Comparison of ENCODE assay signal across 8 cellular contexts in the genomic region with DNA sequence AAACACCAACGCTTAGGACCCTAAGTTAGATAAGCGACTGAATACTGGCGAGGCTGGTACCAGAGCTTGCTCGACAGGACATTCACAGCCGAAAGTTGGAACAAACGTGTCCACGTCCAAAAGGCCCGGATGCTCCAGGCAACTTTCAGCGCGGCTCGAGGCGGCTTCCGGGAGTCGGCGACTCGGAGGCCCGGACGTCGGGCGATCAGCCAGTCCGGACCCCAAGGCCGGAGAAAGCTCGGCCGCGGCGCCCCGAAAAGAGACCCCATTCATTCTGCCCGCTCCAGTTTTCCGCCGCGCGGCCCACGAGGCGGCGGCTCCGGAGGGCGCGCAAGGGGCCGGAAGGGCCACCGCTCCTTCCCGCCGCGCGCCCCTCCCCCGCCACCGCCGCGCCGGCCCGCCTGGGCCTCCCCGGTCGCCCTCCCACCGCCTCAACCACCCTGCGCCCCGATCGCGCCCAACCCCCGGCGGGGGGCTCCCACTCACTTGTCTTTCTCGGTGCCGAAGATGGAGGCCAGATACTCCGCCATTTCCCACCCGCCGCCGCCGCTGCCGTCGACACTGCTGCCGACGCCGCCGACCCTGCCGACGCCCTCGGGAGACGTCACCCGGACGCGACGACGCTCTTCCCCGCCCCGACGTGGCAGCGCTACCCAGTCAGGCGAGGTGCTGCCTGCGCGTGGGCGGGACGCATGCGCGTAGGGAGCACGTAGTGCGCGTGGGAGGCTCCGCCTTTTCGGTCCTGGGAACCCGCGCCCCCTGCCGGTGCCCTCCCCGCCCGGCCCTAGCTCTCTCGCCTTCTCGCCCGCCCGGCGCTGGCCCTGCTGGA. TPM values are rescaled to one million over a fixed set of nuclear protein-coding genes. Genes with fewer than 3 reads are reported as not detected.
DNase-seq lines count a peak whose midpoint lies in the region; ATAC-seq, FAIRE-seq and TF ChIP-seq lines count a peak whose summit lies in the region.
"Not testable (repeated sequence)": the region's sequence is repeated elsewhere in the genome, so short reads cannot be mapped to it uniquely, and the experiment has no call there.

A gene with protein sequence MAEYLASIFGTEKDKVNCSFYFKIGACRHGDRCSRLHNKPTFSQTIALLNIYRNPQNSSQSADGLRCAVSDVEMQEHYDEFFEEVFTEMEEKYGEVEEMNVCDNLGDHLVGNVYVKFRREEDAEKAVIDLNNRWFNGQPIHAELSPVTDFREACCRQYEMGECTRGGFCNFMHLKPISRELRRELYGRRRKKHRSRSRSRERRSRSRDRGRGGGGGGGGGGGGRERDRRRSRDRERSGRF (minus strand): TSS at position 606 of the 829 bp plus-strand sequence. CDS start 76 bp downstream, at position 530.

- H3K4me3 ChIP-seq in H1 (ENCODE audit: extremely low read depth in 1 of 4, insufficient read depth in 2 of 4, low read depth in 3 of 4, low read length in 4 of 4) (peak within 1 kb of the TSS; percentile 42 to 59 (median 52); a peak in 6 of 8 replicates), skeletal muscle cell (ENCODE audit: low read depth, low read length) (peak within 1 kb of the TSS; percentile 44), uterus (peak within 1 kb of the TSS; percentile 42 to 54)

- H2BK5ac ChIP-seq in H1 (ENCODE audit: low read depth, low read length), result not testable (repeated sequence)

- POLR2A ChIA-PET in H1 (lab: Charles Lee; ENCODE audit: partially characterized antibody), result not testable (repeated sequence)

- peak within 1 kb of the TSS; percentile 65 to 79 (median 73) for H3K9ac ChIP-seq in H1 (replicated peaks in 1 of 4; ENCODE audit: extremely low read depth in 1 of 4, low read depth in 3 of 4, low read length in 3 of 4)

- WGBS in H1 (ENCODE audit: extremely low coverage in 1 of 2, insufficient coverage in 1 of 2, insufficient read length in 1 of 2, insufficient replicate concordance in 2 of 2, low coverage in 1 of 2, low lambda C conversion rate in 2 of 2, missing lambda C conversion rate in 1 of 2), 2 experiments, result 0% methylated on average over 27 of the region's 107 CpGs; no CpG with 5 or more reads in 1 of the 2 experiments

- not testable (repeated sequence) for H4K8ac ChIP-seq in H1 (ENCODE audit: extremely low read depth, insufficient read depth, low read length)

- not testable (repeated sequence) for H3K27me3 ChIP-seq in H1 (replicated peaks in 1 of 4; ENCODE audit: control insufficient read depth in 3 of 4, extremely low read depth in 1 of 4, insufficient read depth in 3 of 4, low read length in 3 of 4); uterus

- H4K91ac ChIP-seq in H1 (replicated peaks; ENCODE audit: insufficient read length, low read length), result not testable (repeated sequence)

- TF ChIP-seq EP300 in H1 (IDR thresholded peaks at IDR 0.05; ENCODE audit: borderline replicate concordance in 1 of 2, low read depth in 2 of 2, low read length in 2 of 2), result not testable (repeated sequence)

- not testable (repeated sequence) for H4K5ac ChIP-seq in H1 (ENCODE audit: insufficient read length, low read depth, low read length)

- H3K27ac ChIP-seq in H1 (ENCODE audit: low read depth, low read length) (peak within 1 kb of the TSS; percentile 70; the same call in 1 of the 2 replicates), uterus (peak within 1 kb of the TSS; percentile 60 to 67)

- H3K9me3 ChIP-seq in H1 (ENCODE audit: insufficient read depth in 2 of 2, low read depth in 1 of 2, low read length in 1 of 2); uterus: not testable (repeated sequence)

- H3K23me2 ChIP-seq in H1 (ENCODE audit: low read depth, low read length), result not testable (repeated sequence)

- not testable (repeated sequence) for H3K79me1 ChIP-seq in H1 (ENCODE audit: low read depth, low read length)

- not testable (repeated sequence) for TF ChIP-seq POLR2A in H1 (IDR thresholded peaks at IDR 0.05; ENCODE audit: control extremely low read depth in 1 of 2, low read depth in 2 of 2, low read length in 2 of 2); uterus (IDR thresholded peaks at IDR 0.05)

- H3K14ac ChIP-seq in H1 (ENCODE audit: insufficient read length), result not testable (repeated sequence)

- H3K4me1 ChIP-seq in H1 (replicated peaks in 1 of 4; ENCODE audit: control insufficient read depth in 3 of 4, insufficient read depth in 4 of 4, low read length in 3 of 4); uterus: not testable (repeated sequence)

- not testable (repeated sequence) for H3K4me2 ChIP-seq in H1 (ENCODE audit: insufficient read depth in 1 of 2, low read depth in 2 of 2, low read length in 2 of 2)

- not testable (repeated sequence) for H2AFZ ChIP-seq in H1 (ENCODE audit: low read length)

- not testable (repeated sequence) for H3K4ac ChIP-seq in H1 (replicated peaks; ENCODE audit: insufficient read length, low read depth, low read length)

- H3K79me2 ChIP-seq in H1 (ENCODE audit: control insufficient read depth in 1 of 2, insufficient read depth in 2 of 2, low read length in 2 of 2), result not testable (repeated sequence)

- TF ChIP-seq CTCF in H1 (IDR thresholded peaks at IDR 0.05; ENCODE audit: control extremely low read depth in 1 of 3, insufficient read depth in 1 of 3, low read depth in 1 of 3, low read length in 3 of 3); uterus (IDR thresholded peaks at IDR 0.05): not testable (repeated sequence)

- H3K56ac ChIP-seq in H1 (replicated peaks; ENCODE audit: insufficient read length, low read depth, low read length), result not testable (repeated sequence)

- DNase-seq in M059J (ENCODE audit: low read depth), result peak; percentile 5
- peak; percentile 64 for DNase-seq in activated T-cell treated with anti-CD3 and anti-CD28 coated beads for 24 hours (ENCODE audit: low read depth)
- peak in 1 of 2 experiments; percentile 76 for DNase-seq in H1 (ENCODE audit: low read depth in 1 of 2, low spot score in 2 of 2)
- peak; percentile 81 for DNase-seq in left lobe of liver (ENCODE audit: low spot score)
- not testable (repeated sequence) for DNase-seq in skeletal muscle cell (ENCODE audit: low read depth)
- DNase-seq in uterus, result peak in 1 of 2 donors; percentile 43

- H3K36me3 ChIP-seq in H1 (ENCODE audit: control insufficient read depth in 2 of 4, insufficient read depth in 4 of 4, low read length in 3 of 4); uterus: not testable (repeated sequence)

- not testable (repeated sequence) for H2AK5ac ChIP-seq in H1 (ENCODE audit: low read depth, low read length)

- ATAC-seq in GM18867 (IDR thresholded peaks at IDR 0.05; ENCODE audit: unreplicated experiment) (peak; percentile 70), HG02840 (IDR thresholded peaks at IDR 0.05; ENCODE audit: low FRiP score, unreplicated experiment) (peak; percentile 79), left lobe of liver (peak; percentile 96)

- CTCF ChIA-PET in H1 (lab: Charles Lee; ENCODE audit: partially characterized antibody), result not testable (repeated sequence)

- not testable (repeated sequence) for H2BK120ac ChIP-seq in H1 (replicated peaks; ENCODE audit: low read depth, low read length)

- intact Hi-C loops in uterus (cut with DNase I; ENCODE audit: low total_unique reads), result not testable (repeated sequence)

- not testable (repeated sequence) for H3K23ac ChIP-seq in H1 (ENCODE audit: insufficient read length)

- not testable (repeated sequence) for FAIRE-seq in H1 (lab: Jason Lieb, UNC)

- H2BK12ac ChIP-seq in H1 (ENCODE audit: low read depth, low read length), result not testable (repeated sequence)

- TF ChIP-seq RAD21 in H1 (IDR thresholded peaks at IDR 0.05 in 1 of 2, conservative IDR thresholded peaks at IDR 0.05 in 1 of 2; ENCODE audit: low read depth in 2 of 2, low read length in 2 of 2), result not testable (repeated sequence)

- not testable (repeated sequence) for H3K18ac ChIP-seq in H1 (ENCODE audit: extremely low read depth, low read length)

- H4K20me1 ChIP-seq in H1 (replicated peaks in 1 of 2; ENCODE audit: control insufficient read depth in 1 of 2, insufficient read depth in 2 of 2, low read length in 2 of 2), result not testable (repeated sequence)

- H2BK20ac ChIP-seq in H1 (ENCODE audit: low read length), result not testable (repeated sequence)

- H2BK15ac ChIP-seq in H1 (ENCODE audit: low read length), result not testable (repeated sequence)

TF ChIP-seq in H1, 55 proteins besides CTCF, POLR2A, EP300 and RAD21:
- TF ChIP-seq PHF8 (conservative IDR thresholded peaks at IDR 0.05; ENCODE audit: low read depth, low read length) (0 out of 2 replicates have a peak, but pooled peaks have one; percentile 29), CREB1 (IDR thresholded peaks at IDR 0.05) (peak; percentile 73), SRF (IDR thresholded peaks at IDR 0.05; ENCODE audit: low read depth, low read length) (0 out of 2 replicates have a peak, but pooled peaks have one; percentile 8)

RNA-seq across cellular contexts. Expression of the gene that starts here (rescaled TPM):
- 33.9 and 42.1 TPM in 2 replicates for total RNA-seq in M059J (2014; rRNA removed; shearing (Covaris generic))
- 53.0 and 74.6 TPM in 2 replicates for total RNA-seq in H1 (2021; fragmentation: NEBNext Ultra II Directional; extraction: Animal tissue kit (Norgen Biotek cat#: 25700))
- 60.0 and 114 TPM in 2 replicates for polyA plus RNA-seq in H1 (2011; rRNA removed)
- polyA plus RNA-seq in H1 (2011; cell fraction: cytosol; rRNA removed), result 179 TPM
- polyA plus RNA-seq in H1 (2011; cell fraction: nucleus; rRNA removed), result 79.4 TPM
- 23.7 to 108 TPM (median 38.4 TPM) in 4 replicates for polyA plus RNA-seq in H1 (2012, experiment 1 of 2)
- 3.5 TPM for polyA plus RNA-seq in H1 (2012, experiment 2 of 2)
- polyA plus RNA-seq in H1 (2013, experiment 1 of 2), result 102 TPM
- 100 TPM for polyA plus RNA-seq in H1 (2013, experiment 2 of 2)
- polyA minus RNA-seq in H1 (2011; rRNA and poly(A)+ RNA removed), result 52.9 and 54.7 TPM in 2 replicates
- 23.1 TPM for polyA minus RNA-seq in H1 (2011; cell fraction: cytosol; rRNA and poly(A)+ RNA removed)
- polyA minus RNA-seq in H1 (2011; cell fraction: nucleus; rRNA and poly(A)+ RNA removed), result 103 TPM
- total RNA-seq in left lobe of liver (11.0 TPM), uterus (10 to 100 TPM; 17.9 to 52.6 (median 31.4) TPM)
